In the genomic region with DNA sequence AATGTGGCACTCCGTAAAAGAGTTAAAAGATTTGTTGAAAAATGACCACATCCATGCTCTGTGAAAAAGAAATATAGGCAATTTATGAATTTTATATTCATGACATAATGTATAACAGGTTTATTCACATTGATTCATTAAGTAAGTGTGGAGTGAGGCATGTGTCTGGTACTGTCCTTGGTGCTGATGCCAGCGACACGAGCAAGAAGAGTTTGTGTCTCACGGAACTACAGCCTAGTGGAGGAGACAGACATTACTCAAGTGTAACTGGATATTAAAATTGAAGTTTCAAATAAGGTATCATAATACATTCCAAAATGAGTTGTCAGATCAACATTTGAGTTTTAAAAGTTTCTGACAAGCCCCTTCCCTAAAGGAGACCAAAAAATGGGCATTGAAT, we compare ENCODE assay signal across 10 cellular contexts.
DNase-seq lines count a peak whose midpoint lies in the region; ATAC-seq and TF ChIP-seq lines count a peak whose summit lies in the region.
"Had no signal": no experiment of that assay in that cellular context is flagged by ENCODE, and none has a peak within 500 bp of the region (broad histone marks: within the 10 kb centered on the region; RNA-seq: fewer than 3 reads in every experiment).

No MANE protein-coding gene starts in this region.

- H3K79me2 ChIP-seq in Loucy (ENCODE audit: insufficient read depth, low read length), result no peaks in the 10 kb centered on the region

- no peak overlapping the region for H3K9ac ChIP-seq in Loucy (ENCODE audit: low read depth, low read length, poor library complexity, severe bottlenecking)

- no peaks in the 10 kb centered on the region for H3K9me2 ChIP-seq in Loucy (replicated peaks; ENCODE audit: low read depth, low read length)

- H3K27me3 Mint-ChIP-seq in Caco-2 (ENCODE audit: insufficient read depth, unreplicated experiment), result peaks cover 2% of the 10 kb centered on the region

- no peaks in the 10 kb centered on the region for H3K27me3 ChIP-seq in Caco-2 (replicated peaks; ENCODE audit: control insufficient read depth, insufficient read depth, low read length)
- no peaks in the 10 kb centered on the region for H3K27me3 ChIP-seq in Loucy (ENCODE audit: insufficient read depth, low read length, poor library complexity, severe bottlenecking)
- H3K27me3 ChIP-seq in adrenal gland, result no peaks in the 10 kb centered on the region

- DNase-seq in Caco-2 (peak; percentile 60 to 72), adrenal gland (peak in 4 of 7 donors; percentile 7 to 20 (median 14)), kidney tubule cell (ENCODE audit: low spot score) (peak; percentile 51), SKM-1 treated with dmso at 0.1 percent for 144 hours (lab: John Stamatoyannopoulos, UW; ENCODE audit: unreplicated experiment) (no peak), HuH-7.5 (ENCODE audit: low spot score) (no peak), occipital lobe (lab: John Stamatoyannopoulos, UW) (no peak)

- H3K36me3 ChIP-seq in Caco-2 (ENCODE audit: control insufficient read depth, insufficient read depth, low read length) (no peaks in the 10 kb centered on the region), Loucy (ENCODE audit: insufficient read depth, low read length) (no peaks in the 10 kb centered on the region), adrenal gland (replicated peaks in 1 of 2) (no peaks in the 10 kb centered on the region)

- H3K27ac ChIP-seq in adrenal gland, result no peak overlapping the region

- H3K4me3 ChIP-seq in Caco-2 (ENCODE audit: low read depth, low read length) (no peak overlapping the region), Loucy (ENCODE audit: low read length, poor library complexity, severe bottlenecking) (no peak overlapping the region), adrenal gland (no peak overlapping the region)

- 5 to 15% (median 8%) methylated on average over 4 of the region's 4 CpGs for WGBS in adrenal gland, 4 donors

- H3K4me1 ChIP-seq in Caco-2 (no peaks in the 10 kb centered on the region), Loucy (ENCODE audit: insufficient read depth, low read length, poor library complexity, severe bottlenecking) (no peaks in the 10 kb centered on the region), adrenal gland (replicated peaks in 1 of 2) (no peaks in the 10 kb centered on the region)

- no peak overlapping the region for H3K4me3 Mint-ChIP-seq in Caco-2 (ENCODE audit: unreplicated experiment)
- H3K4me3 Mint-ChIP-seq: dendritic cell treated with granulocyte-macrophage colony-stimulating factor and Interleukin-4, amounts not matched to agents 40 ng/mL and 50 ng/mL, for 4 days had no signal

- no peak overlapping the region for H2AFZ ChIP-seq in Loucy (ENCODE audit: low read length)

- H3K9me3 Mint-ChIP-seq in Caco-2 (ENCODE audit: unreplicated experiment), result peaks cover 27% of the 10 kb centered on the region
- H3K9me3 Mint-ChIP-seq: dendritic cell treated with granulocyte-macrophage colony-stimulating factor and Interleukin-4, amounts not matched to agents 40 ng/mL and 50 ng/mL, for 4 days had no signal

- H3K9me3 ChIP-seq in Caco-2 (no peaks in the 10 kb centered on the region), Loucy (ENCODE audit: insufficient read depth, low read depth, low read length) (no peaks in the 10 kb centered on the region), adrenal gland (replicated peaks in 1 of 3) (no peaks in the 10 kb centered on the region)

- TF ChIP-seq POLR2A in adrenal gland (IDR thresholded peaks at IDR 0.05), result no peak

- intact Hi-C loops in Caco-2 (cut with micrococcal nuclease; ENCODE audit: unreplicated experiment) (no loop called here), adrenal gland (cut with DNase I) (no loop called here)

- H3K36me3 Mint-ChIP-seq in Caco-2 (ENCODE audit: insufficient read depth, unreplicated experiment), result no peaks in the 10 kb centered on the region

- H3K4me2 ChIP-seq in Loucy (ENCODE audit: low read depth, low read length, poor library complexity, severe bottlenecking), result no peak overlapping the region

- ATAC-seq in HG03025 (IDR thresholded peaks at IDR 0.05; ENCODE audit: low FRiP score, unreplicated experiment), result no peak
- ATAC-seq: sciatic nerve had no signal

- no peaks in the 10 kb centered on the region for H3K4me1 Mint-ChIP-seq in Caco-2 (ENCODE audit: low read depth, unreplicated experiment)

- POLR2A ChIA-PET in Caco-2 (lab: Charles Lee), result no interaction called here

- CTCF ChIA-PET in Caco-2 (lab: Charles Lee), result no interaction called here

- no TSS peak for BruUV-seq in Caco-2 (replicated peaks; lab: Mats Ljungman, UMichigan)

- no peak overlapping the region for H3K27ac Mint-ChIP-seq in Caco-2 (ENCODE audit: unreplicated experiment)
- H3K27ac Mint-ChIP-seq: dendritic cell treated with granulocyte-macrophage colony-stimulating factor and Interleukin-4, amounts not matched to agents 40 ng/mL and 50 ng/mL, for 4 days had no signal

- TF ChIP-seq CTCF in Caco-2 (IDR thresholded peaks at IDR 0.05; ENCODE audit: insufficient read depth in 1 of 2, low read depth in 1 of 2, low read length in 1 of 2, severe bottlenecking in 1 of 2, unreplicated experiment in 1 of 2) (peak in 1 of 2 experiments; percentile 17), Loucy (conservative IDR thresholded peaks at IDR 0.05; ENCODE audit: low read length) (0 out of 2 replicates have a peak, but pooled peaks have one; percentile 20), adrenal gland (IDR thresholded peaks at IDR 0.05) (peak in 1 of 6 experiments; percentile 4)

- no peaks in the 10 kb centered on the region for H3F3A ChIP-seq in Loucy (ENCODE audit: low read depth)

- no peaks in the 10 kb centered on the region for H4K20me1 ChIP-seq in Loucy (ENCODE audit: insufficient read depth, low read length, poor library complexity, severe bottlenecking)

Comparison
In these comparisons a context has a peak if more than half of its experiments do, and no peak if none do; other contexts are left out.
1. DNase-seq: peak in Caco-2 (2 of 2), adrenal gland (4 of 7) and kidney tubule cell (single experiment); none in SKM-1 treated with dmso at 0.1 percent for 144 hours (single experiment), HuH-7.5 (single experiment) and occipital lobe (single experiment).